ENCODE assay signal across 24 cellular contexts in the genomic region with DNA sequence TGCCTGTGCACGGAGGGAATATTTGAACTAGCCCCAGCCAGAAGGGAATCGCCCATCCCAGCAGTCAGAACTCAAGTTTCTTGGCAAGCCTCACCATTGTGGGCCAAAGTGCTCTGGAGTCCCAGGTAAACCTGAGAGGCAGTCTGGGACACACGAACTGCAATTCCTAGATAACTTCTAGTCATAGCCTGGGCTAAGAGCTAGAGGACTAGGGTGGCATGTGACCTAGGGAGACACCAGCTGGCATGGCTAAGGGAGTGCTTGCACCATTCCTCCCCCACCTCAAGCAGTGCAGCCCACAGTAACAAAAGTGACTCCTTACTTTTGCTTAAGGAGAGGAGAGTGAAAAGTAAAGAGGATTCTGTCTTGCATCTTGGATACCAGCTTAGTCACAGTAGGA.
"Had no signal": no experiment of that assay in that cellular context is flagged by ENCODE, and none has a peak within 500 bp of the region (broad histone marks: within the 10 kb centered on the region; RNA-seq: fewer than 3 reads in every experiment).

No MANE protein-coding gene starts in this region.

- H3K27ac ChIP-seq: colonic mucosa, coronary artery, dorsolateral prefrontal cortex, epithelial cell of prostate, esophagus muscularis mucosa, esophagus squamous epithelium, foreskin keratinocyte, gastrocnemius medialis, gastroesophageal sphincter, heart left ventricle, heart right ventricle had no signal

- H3K4me3 ChIP-seq: colonic mucosa, coronary artery, dorsolateral prefrontal cortex, esophagus muscularis mucosa, esophagus squamous epithelium, gastrocnemius medialis, gastroesophageal sphincter, heart left ventricle, heart right ventricle had no signal

- ATAC-seq: effector memory CD8-positive, alpha-beta T cell; esophagus mucosa; foreskin keratinocyte; gastrocnemius medialis; gastroesophageal sphincter had no signal

- H3K9me3 ChIP-seq: colonic mucosa, esophagus muscularis mucosa, esophagus squamous epithelium, gastrocnemius medialis, gastroesophageal sphincter, heart left ventricle, heart right ventricle had no signal

- H3K27me3 ChIP-seq: colonic mucosa, esophagus muscularis mucosa, esophagus squamous epithelium, foreskin keratinocyte, gastrocnemius medialis, gastroesophageal sphincter, heart left ventricle, heart right ventricle had no signal

- H3K4me1 ChIP-seq: colonic mucosa, esophagus muscularis mucosa, esophagus squamous epithelium, foreskin keratinocyte, gastrocnemius medialis, gastroesophageal sphincter, heart left ventricle, heart right ventricle had no signal

- H3K36me3 ChIP-seq: colonic mucosa, esophagus muscularis mucosa, esophagus squamous epithelium, gastrocnemius medialis, gastroesophageal sphincter, heart left ventricle, heart right ventricle had no signal

- DNase-seq: colonic mucosa; cortex of kidney; dermis blood vessel endothelial cell; dorsolateral prefrontal cortex; effector CD4-positive, alpha-beta T cell; effector CD8-positive, alpha-beta T cell; effector memory CD4-positive, alpha-beta T cell; effector memory CD8-positive, alpha-beta T cell; endodermal cell; erythroblast; esophagus squamous epithelium; foreskin fibroblast; foreskin keratinocyte; foreskin melanocyte; gastrocnemius medialis; glutamatergic neuron; head of caudate nucleus; heart left ventricle; heart right ventricle had no signal
